In genomic region chr3:116331370-116331769, GRCh38 we compare ENCODE assay signal across 28 cellular contexts.
"Had no signal": no experiment of that assay in that cellular context is flagged by ENCODE, and none has a peak within 500 bp of the region (broad histone marks: within the 10 kb centered on the region; RNA-seq: fewer than 3 reads in every experiment).

No MANE protein-coding gene starts in this region.

- H3K27me3 Mint-ChIP-seq: activated CD4-positive, alpha-beta memory T cell treated with anti-CD3 and anti-CD28 coated beads for 36 hours; activated CD4-positive, alpha-beta T cell treated with anti-CD3 and anti-CD28 coated beads for 36 hours; activated CD4-positive, alpha-beta T cell treated with anti-CD3 and anti-CD28 coated beads, Interleukin-2, amount 10 ng/mL, durations not matched to agents 24 days and 14 days; activated naive CD4-positive, alpha-beta T cell treated with anti-CD3 and anti-CD28 coated beads, Interleukin-2, amount 10 ng/mL, durations not matched to agents 7 days and 5 days; activated naive CD8-positive, alpha-beta T cell treated with anti-CD3 and anti-CD28 coated beads, Interleukin-2, amount 10 ng/mL, durations not matched to agents 7 days and 5 days; activated T-cell treated with anti-CD3 and anti-CD28 coated beads, Interleukin-2, amount 50 U/mL, for 24 hours had no signal

- H3K4me1 Mint-ChIP-seq: activated CD4-positive, alpha-beta T cell treated with anti-CD3 and anti-CD28 coated beads for 36 hours; activated CD4-positive, alpha-beta T cell treated with anti-CD3 and anti-CD28 coated beads, Interleukin-2, amount 10 ng/mL, durations not matched to agents 24 days and 14 days; activated naive CD4-positive, alpha-beta T cell treated with anti-CD3 and anti-CD28 coated beads, Interleukin-2, amount 10 ng/mL, durations not matched to agents 7 days and 5 days; activated naive CD8-positive, alpha-beta T cell treated with anti-CD3 and anti-CD28 coated beads, Interleukin-2, amount 10 ng/mL, durations not matched to agents 7 days and 5 days had no signal

- H3K9me3 Mint-ChIP-seq: activated CD4-positive, alpha-beta T cell treated with anti-CD3 and anti-CD28 coated beads, Interleukin-2, amount 10 ng/mL, durations not matched to agents 24 days and 14 days had no signal

- H3K27ac ChIP-seq: ascending aorta, body of pancreas, cardiac muscle cell, colonic mucosa, epithelial cell of prostate, esophagus squamous epithelium, gastrocnemius medialis, heart right ventricle had no signal

- H3K36me3 ChIP-seq: ascending aorta, cardiac muscle cell, colonic mucosa, esophagus squamous epithelium, gastrocnemius medialis, heart right ventricle had no signal

- H3K36me3 Mint-ChIP-seq: activated CD4-positive, alpha-beta memory T cell treated with anti-CD3 and anti-CD28 coated beads for 36 hours; activated naive CD4-positive, alpha-beta T cell treated with anti-CD3 and anti-CD28 coated beads, Interleukin-2, amount 10 ng/mL, durations not matched to agents 7 days and 5 days; activated naive CD4-positive, alpha-beta T cell treated with anti-CD3 and anti-CD28 coated beads, Interleukin-2, amount 50 U/mL, for 72 hours; activated naive CD8-positive, alpha-beta T cell treated with anti-CD3 and anti-CD28 coated beads, Interleukin-2, amount 10 ng/mL, durations not matched to agents 7 days and 5 days had no signal

- H3K9me3 ChIP-seq: ascending aorta, body of pancreas, colonic mucosa, esophagus squamous epithelium, gastrocnemius medialis had no signal

- H3K27me3 ChIP-seq: ascending aorta, body of pancreas, cardiac muscle cell, colonic mucosa, esophagus squamous epithelium, gastrocnemius medialis, heart right ventricle had no signal

- DNase-seq: activated CD4-positive, alpha-beta memory T cell treated with anti-CD3 and anti-CD28 coated beads for 36 hours; activated CD4-positive, alpha-beta T cell treated with anti-CD3 and anti-CD28 coated beads for 36 hours; activated CD4-positive, alpha-beta T cell treated with anti-CD3 and anti-CD28 coated beads, Interleukin-2, amount 10 ng/mL, durations not matched to agents 24 days and 14 days; activated CD4-positive, CD25-positive, alpha-beta regulatory T cell; activated CD4-positive, CD25-positive, alpha-beta regulatory T cell treated with anti-CD3 and anti-CD28 coated beads, Interleukin-2, amount 50 U/mL, for 72 hours; activated CD8-positive, alpha-beta memory T cell treated with anti-CD3 and anti-CD28 coated beads, Interleukin-2, amount 50 U/mL, for 48 hours; activated gamma-delta T cell; activated naive CD4-positive, alpha-beta T cell; activated naive CD4-positive, alpha-beta T cell treated with anti-CD3 and anti-CD28 coated beads, Interleukin-2, amount 10 ng/mL, durations not matched to agents 7 days and 5 days; activated naive CD8-positive, alpha-beta T cell treated with anti-CD3 and anti-CD28 coated beads, Interleukin-2, amount 10 ng/mL, durations not matched to agents 7 days and 5 days; activated T-cell treated with anti-CD3 and anti-CD28 coated beads for 4 hours; activated T-cell treated with anti-CD3 and anti-CD28 coated beads, Interleukin-2, amount 50 U/mL, for 24 hours; activated T-cell treated with anti-CD3 and anti-CD28 coated beads, Interleukin-2, amount 50 U/mL, for 72 hours; body of pancreas; central memory CD4-positive, alpha-beta T cell; cerebellar nuclear complex; colonic mucosa; effector CD8-positive, alpha-beta T cell; esophagus squamous epithelium; foreskin fibroblast; gastrocnemius medialis; heart right ventricle; T-helper 2 cell had no signal

- H3K4me3 ChIP-seq: ascending aorta, body of pancreas, cardiac muscle cell, colonic mucosa, esophagus squamous epithelium, gastrocnemius medialis, heart right ventricle had no signal

- FAIRE-seq: endothelial cell of umbilical vein had no signal

- H3K4me3 Mint-ChIP-seq: activated CD4-positive, alpha-beta memory T cell treated with anti-CD3 and anti-CD28 coated beads for 36 hours; activated CD4-positive, alpha-beta T cell treated with anti-CD3 and anti-CD28 coated beads for 36 hours; activated CD4-positive, alpha-beta T cell treated with anti-CD3 and anti-CD28 coated beads, Interleukin-2, amount 10 ng/mL, durations not matched to agents 24 days and 14 days; activated naive CD4-positive, alpha-beta T cell treated with anti-CD3 and anti-CD28 coated beads, Interleukin-2, amount 10 ng/mL, durations not matched to agents 7 days and 5 days; activated naive CD8-positive, alpha-beta T cell treated with anti-CD3 and anti-CD28 coated beads, Interleukin-2, amount 10 ng/mL, durations not matched to agents 7 days and 5 days; activated T-cell treated with anti-CD3 and anti-CD28 coated beads, Interleukin-2, amount 50 U/mL, for 24 hours; activated T-cell treated with anti-CD3 and anti-CD28 coated beads, Interleukin-2, amount 50 U/mL, for 72 hours had no signal

- H3K27ac Mint-ChIP-seq: activated CD4-positive, alpha-beta memory T cell treated with anti-CD3 and anti-CD28 coated beads for 36 hours; activated CD4-positive, alpha-beta T cell treated with anti-CD3 and anti-CD28 coated beads for 36 hours; activated CD4-positive, alpha-beta T cell treated with anti-CD3 and anti-CD28 coated beads, Interleukin-2, amount 10 ng/mL, durations not matched to agents 24 days and 14 days; activated naive CD4-positive, alpha-beta T cell treated with anti-CD3 and anti-CD28 coated beads, Interleukin-2, amount 10 ng/mL, durations not matched to agents 7 days and 5 days; activated naive CD4-positive, alpha-beta T cell treated with anti-CD3 and anti-CD28 coated beads, Interleukin-2, amount 50 U/mL, for 72 hours; activated naive CD8-positive, alpha-beta T cell treated with anti-CD3 and anti-CD28 coated beads, Interleukin-2, amount 10 ng/mL, durations not matched to agents 7 days and 5 days; activated T-cell treated with anti-CD3 and anti-CD28 coated beads, Interleukin-2, amount 50 U/mL, for 24 hours; activated T-cell treated with anti-CD3 and anti-CD28 coated beads, Interleukin-2, amount 50 U/mL, for 72 hours had no signal

- H3K4me1 ChIP-seq: ascending aorta, body of pancreas, colonic mucosa, esophagus squamous epithelium, gastrocnemius medialis, heart right ventricle had no signal
